ENCODE assay signal across 19 cellular contexts in the genomic region with DNA sequence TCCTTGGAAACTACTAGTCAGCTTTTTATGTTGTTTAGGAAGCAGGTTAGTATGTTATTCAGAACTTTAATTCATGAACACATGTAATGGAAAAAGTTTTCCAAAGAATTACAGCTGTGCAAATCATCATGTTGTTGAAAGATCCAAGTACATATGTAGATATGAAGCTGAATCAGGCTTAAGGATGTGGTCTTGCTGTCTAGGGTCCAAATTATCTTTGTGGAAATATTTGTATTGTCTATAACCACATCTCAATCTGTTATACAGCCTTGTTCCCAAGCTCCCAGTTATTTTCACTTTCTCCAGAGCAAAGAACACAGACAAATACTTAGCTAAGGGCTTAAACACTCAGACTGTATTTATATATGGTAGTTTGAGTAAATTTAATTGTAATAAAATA.
"Had no signal": no experiment of that assay in that cellular context is flagged by ENCODE, and none has a peak within 500 bp of the region (broad histone marks: within the 10 kb centered on the region; RNA-seq: fewer than 3 reads in every experiment).

No MANE protein-coding gene starts in this region.

- H3K27ac ChIP-seq: epithelial cell of prostate, heart left ventricle, neutrophil, spleen, tibial artery, upper lobe of left lung, uterus had no signal

- H3K36me3 Mint-ChIP-seq: naive thymus-derived CD8-positive, alpha-beta T cell; stimulated activated memory B cell treated with anti-CD40 and anti-IgM and Interleukin-4, amounts not matched to agents 10 μg/mL and 1 μg/mL and 100 μg/mL, for 72 hours had no signal

- H3K27me3 ChIP-seq: esophagus muscularis mucosa, heart left ventricle, neutrophil, spleen, tibial artery, upper lobe of left lung, uterus had no signal

- H3K4me1 ChIP-seq: spleen, upper lobe of left lung, uterus had no signal

- H3K27ac Mint-ChIP-seq: naive thymus-derived CD8-positive, alpha-beta T cell; stimulated activated memory B cell treated with anti-CD40 and anti-IgM and Interleukin-4, amounts not matched to agents 10 μg/mL and 1 μg/mL and 100 μg/mL, for 72 hours; stimulated activated naive CD8-positive, alpha-beta T cell treated with anti-CD3 and anti-CD28 coated beads, Interleukin-15, Interleukin-2, amounts not matched to agents 100 ng/mL and 50 ng/mL, for 24 hours had no signal

- DNase-seq: effector memory CD4-positive, alpha-beta T cell; heart left ventricle; hippocampal formation; left colon; naive thymus-derived CD8-positive, alpha-beta T cell; posterior cingulate gyrus; spleen; stimulated activated CD4-positive, alpha-beta T cell treated with anti-CD3 and anti-CD28 coated beads, Interleukin-15, amount 100 ng/mL, for 24 hours; stimulated activated CD4-positive, alpha-beta T cell treated with anti-CD3 and anti-CD28 coated beads, Interleukin-1b, Interleukin-23, amount 100 ng/mL, for 48 hours; stimulated activated CD4-positive, alpha-beta T cell treated with anti-CD3 and anti-CD28 coated beads, Interleukin-4, amount 100 ng/mL, for 24 hours; tibial artery; upper lobe of left lung; uterus had no signal

- H3K4me3 ChIP-seq: esophagus muscularis mucosa, heart left ventricle, spleen, tibial artery, upper lobe of left lung, uterus had no signal

- H3K27me3 Mint-ChIP-seq: stimulated activated memory B cell treated with anti-CD40 and anti-IgM and Interleukin-4, amounts not matched to agents 10 μg/mL and 1 μg/mL and 100 μg/mL, for 72 hours had no signal

- H3K4me1 Mint-ChIP-seq: stimulated activated memory B cell treated with anti-CD40 and anti-IgM and Interleukin-4, amounts not matched to agents 10 μg/mL and 1 μg/mL and 100 μg/mL, for 72 hours had no signal

- FAIRE-seq: frontal cortex had no signal

- H3K9me3 Mint-ChIP-seq: naive thymus-derived CD8-positive, alpha-beta T cell; stimulated activated memory B cell treated with anti-CD40 and anti-IgM and Interleukin-4, amounts not matched to agents 10 μg/mL and 1 μg/mL and 100 μg/mL, for 72 hours; stimulated activated naive CD8-positive, alpha-beta T cell treated with anti-CD3 and anti-CD28 coated beads, Interleukin-15, Interleukin-2, amounts not matched to agents 100 ng/mL and 50 ng/mL, for 24 hours had no signal

- H3K9me3 ChIP-seq: esophagus muscularis mucosa, neutrophil, spleen, tibial artery, upper lobe of left lung, uterus had no signal

- H3K4me3 Mint-ChIP-seq: naive thymus-derived CD8-positive, alpha-beta T cell; stimulated activated memory B cell treated with anti-CD40 and anti-IgM and Interleukin-4, amounts not matched to agents 10 μg/mL and 1 μg/mL and 100 μg/mL, for 72 hours; stimulated activated naive CD8-positive, alpha-beta T cell treated with anti-CD3 and anti-CD28 coated beads, Interleukin-15, Interleukin-2, amounts not matched to agents 100 ng/mL and 50 ng/mL, for 24 hours had no signal

- H3K36me3 ChIP-seq: neutrophil, uterus had no signal
